Comparison of ENCODE assay signal across 1 cellular context in the genomic region with DNA sequence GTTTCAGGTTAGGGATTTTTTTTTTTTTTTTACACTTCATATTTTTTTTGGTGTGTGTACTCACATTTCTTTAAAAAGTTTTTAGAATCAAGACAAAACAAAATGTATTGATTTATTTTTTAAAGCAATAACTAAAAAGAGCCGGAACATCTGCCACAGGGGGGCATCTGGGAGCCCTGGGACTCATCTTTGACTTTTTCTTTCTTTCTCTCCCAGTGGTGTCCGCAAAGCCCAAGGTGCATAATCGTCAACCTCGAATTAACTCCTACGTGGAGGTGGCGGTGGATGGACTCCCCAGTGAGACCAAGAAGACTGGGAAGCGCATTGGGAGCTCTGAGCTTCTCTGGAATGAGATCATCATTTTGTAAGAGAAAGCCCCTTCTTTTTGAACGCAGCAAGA.
TF ChIP-seq lines count a peak whose summit lies in the region.

No MANE protein-coding gene starts in this region.

TF ChIP-seq in H1, 55 proteins besides CTCF, POLR2A, EP300 and RAD21:
- TF ChIP-seq JUND (IDR thresholded peaks at IDR 0.05; ENCODE audit: low read length), result 0 out of 2 replicates have a peak, but pooled peaks have one; percentile 34
- no peak for TF ChIP-seq TBP (IDR thresholded peaks at IDR 0.05; ENCODE audit: low read depth, low read length)
- TF ChIP-seq NANOG (IDR thresholded peaks at IDR 0.05; ENCODE audit: insufficient read depth, low read depth, low read length, poor library complexity, severe bottlenecking), result no peak
- TF ChIP-seq KDM4A (IDR thresholded peaks at IDR 0.05; ENCODE audit: low read depth, low read length, severe bottlenecking), result no peak
- no peak for TF ChIP-seq TEAD4 (IDR thresholded peaks at IDR 0.05; ENCODE audit: low read depth, low read length)
- no peak for TF ChIP-seq BCL11A (IDR thresholded peaks at IDR 0.05; ENCODE audit: low read depth in 2 of 2, low read length in 2 of 2)
- no peak for TF ChIP-seq BACH1 (IDR thresholded peaks at IDR 0.05; ENCODE audit: low read length)
- no peak for TF ChIP-seq KDM5A (IDR thresholded peaks at IDR 0.05; ENCODE audit: low read length)
- no peak for TF ChIP-seq CREB1 (IDR thresholded peaks at IDR 0.05)
